Comparison of ENCODE assay signal across 12 cellular contexts in genomic region chr3:14358426-14359211, GRCh38. TPM values are rescaled to one million over a fixed set of nuclear protein-coding genes. Genes with fewer than 3 reads are reported as not detected.
A peak's percentile ranks its signal among the peaks of the same experiment; 100 is the strongest.
DNase-seq lines count a peak whose midpoint lies in the region; ATAC-seq and TF ChIP-seq lines count a peak whose summit lies in the region.
"Had no signal": no experiment of that assay in that cellular context is flagged by ENCODE, and none has a peak within 500 bp of the region (broad histone marks: within the 10 kb centered on the region; RNA-seq: fewer than 3 reads in every experiment).

No MANE protein-coding gene starts in this region.

- H3K9me3 Mint-ChIP-seq in activated T-cell treated with anti-CD3 and anti-CD28 coated beads, Interleukin-2, amount 50 U/mL, for 4 hours, result no peaks in the 10 kb centered on the region
- no peaks in the 10 kb centered on the region for H3K9me3 Mint-ChIP-seq in naive thymus-derived CD8-positive, alpha-beta T cell
- H3K9me3 Mint-ChIP-seq: activated T-helper 2 cell treated with anti-CD3 and anti-CD28 coated beads, Interferon-gamma antibody, Interleukin-2, Interleukin-4, amounts not matched to agents 10 μg/mL and 5 μg/mL and 100 μg/mL, durations not matched to agents 14 hours and 24 hours and 36 hours; T-cell had no signal

- no peaks in the 10 kb centered on the region for H3K4me1 Mint-ChIP-seq in activated T-cell treated with anti-CD3 and anti-CD28 coated beads, Interleukin-2, amount 50 U/mL, for 4 hours (ENCODE audit: low read depth)
- H3K4me1 Mint-ChIP-seq in naive thymus-derived CD8-positive, alpha-beta T cell, result no peaks in the 10 kb centered on the region
- H3K4me1 Mint-ChIP-seq: T-cell had no signal

- no peak overlapping the region for H3K4me3 ChIP-seq in AG09309 (ENCODE audit: control insufficient read depth, low read depth, low read length)
- peak overlapping the region in 1 of 2 experiments; percentile 41 for H3K4me3 ChIP-seq in mesenchymal stem cell (ENCODE audit: insufficient read depth in 1 of 2, low read depth in 1 of 2, low read length in 2 of 2)
- H3K4me3 ChIP-seq: gastrocnemius medialis had no signal

- ATAC-seq in activated T-cell treated with anti-CD3 and anti-CD28 coated beads, Interleukin-2, amount 50 U/mL, for 4 hours, result no peak
- ATAC-seq in naive thymus-derived CD8-positive, alpha-beta T cell, result no peak
- ATAC-seq in GM18861 (IDR thresholded peaks at IDR 0.05; ENCODE audit: unreplicated experiment), result no peak
- ATAC-seq: gastrocnemius medialis, T-cell had no signal

- H3K4me3 Mint-ChIP-seq in activated T-cell treated with anti-CD3 and anti-CD28 coated beads, Interleukin-2, amount 50 U/mL, for 4 hours, result no peak overlapping the region
- H3K4me3 Mint-ChIP-seq in naive thymus-derived CD8-positive, alpha-beta T cell, result no peak overlapping the region
- H3K4me3 Mint-ChIP-seq: T-cell had no signal

- H4K91ac ChIP-seq in mesenchymal stem cell (ENCODE audit: low read length), result peak overlapping the region; percentile 46

- peak overlapping the region; percentile 24 to 84 for H3K18ac ChIP-seq in mesenchymal stem cell (ENCODE audit: low read depth in 1 of 2, low read length in 2 of 2)

- no peak overlapping the region for H2AFZ ChIP-seq in mesenchymal stem cell (ENCODE audit: low read depth, low read length)
- H2AFZ ChIP-seq: parathyroid adenoma had no signal

- peak overlapping the region; percentile 68 for H2BK15ac ChIP-seq in mesenchymal stem cell (ENCODE audit: low read depth, poor library complexity, severe bottlenecking)

- no peak overlapping the region for H3K23ac ChIP-seq in mesenchymal stem cell (ENCODE audit: low read length in 2 of 2)

- H2AK5ac ChIP-seq in mesenchymal stem cell (ENCODE audit: low read length, severe bottlenecking), result peak overlapping the region; percentile 97

- 47% methylated on average over 26 of the region's 26 CpGs for WGBS in mesenchymal stem cell

- no peak overlapping the region for H3K27ac Mint-ChIP-seq in naive thymus-derived CD8-positive, alpha-beta T cell
- H3K27ac Mint-ChIP-seq: activated T-helper 2 cell treated with anti-CD3 and anti-CD28 coated beads, Interferon-gamma antibody, Interleukin-2, Interleukin-4, amounts not matched to agents 10 μg/mL and 5 μg/mL and 100 μg/mL, durations not matched to agents 14 hours and 24 hours and 36 hours had no signal

- no peaks in the 10 kb centered on the region for H3K36me3 Mint-ChIP-seq in activated T-cell treated with anti-CD3 and anti-CD28 coated beads, Interleukin-2, amount 50 U/mL, for 4 hours (ENCODE audit: insufficient read depth)
- no peaks in the 10 kb centered on the region for H3K36me3 Mint-ChIP-seq in naive thymus-derived CD8-positive, alpha-beta T cell
- H3K36me3 Mint-ChIP-seq: T-cell had no signal

- peak overlapping the region; percentile 68 for H2BK120ac ChIP-seq in mesenchymal stem cell (ENCODE audit: low read depth, low read length)

- peaks cover 0 to 69% of the 10 kb centered on the region in 2 experiments for H3K27me3 ChIP-seq in mesenchymal stem cell (ENCODE audit: control insufficient read depth in 1 of 2, insufficient read depth in 1 of 2, low read length in 2 of 2)
- H3K27me3 ChIP-seq: gastrocnemius medialis had no signal

- POLR2A ChIA-PET in naive thymus-derived CD8-positive, alpha-beta T cell (lab: Charles Lee), result no interaction called here

- peaks cover 46% of the 10 kb centered on the region for H3K4me1 ChIP-seq in mesenchymal stem cell (ENCODE audit: control insufficient read depth, insufficient read depth, low read depth, low read length)
- H3K4me1 ChIP-seq: gastrocnemius medialis, parathyroid adenoma had no signal

- H3K36me3 ChIP-seq in mesenchymal stem cell (ENCODE audit: control insufficient read depth in 1 of 2, insufficient read depth in 2 of 2, low read depth in 1 of 2, low read length in 2 of 2), result no peaks in the 10 kb centered on the region
- H3K36me3 ChIP-seq: gastrocnemius medialis had no signal

- H2BK5ac ChIP-seq in mesenchymal stem cell (ENCODE audit: low read depth, low read length, poor library complexity, severe bottlenecking), result peak overlapping the region; percentile 47

- H3K79me1 ChIP-seq in mesenchymal stem cell (replicated peaks; ENCODE audit: low read length, poor library complexity, severe bottlenecking), result no peaks in the 10 kb centered on the region

- no peaks in the 10 kb centered on the region for H3K27me3 Mint-ChIP-seq in activated T-cell treated with anti-CD3 and anti-CD28 coated beads, Interleukin-2, amount 50 U/mL, for 4 hours (ENCODE audit: low read depth)
- peaks cover 0 to 2% (median 0%) of the 10 kb centered on the region in 5 donors for H3K27me3 Mint-ChIP-seq in naive thymus-derived CD8-positive, alpha-beta T cell

- H3K4ac ChIP-seq in mesenchymal stem cell (ENCODE audit: low read depth in 1 of 2, low read length in 2 of 2), result peak overlapping the region; percentile 28 to 34

- peak overlapping the region in 1 of 2 experiments; percentile 19 for H3K14ac ChIP-seq in mesenchymal stem cell (ENCODE audit: low read length in 2 of 2)

- peak overlapping the region in 1 of 2 experiments; percentile 57 for H2BK12ac ChIP-seq in mesenchymal stem cell (ENCODE audit: low read length in 2 of 2)

- H4K8ac ChIP-seq in mesenchymal stem cell (ENCODE audit: low read length), result no peak overlapping the region

- H3K9me3 ChIP-seq in mesenchymal stem cell (ENCODE audit: control insufficient read depth, low read length), result no peaks in the 10 kb centered on the region
- H3K9me3 ChIP-seq: gastrocnemius medialis had no signal

- peak; percentile 27 for DNase-seq in AG09309 (ENCODE audit: low read depth)
- peak; percentile 43 for DNase-seq in NCI-H2029 (lab: John Stamatoyannopoulos, UW)
- DNase-seq in dedifferentiated amniotic fluid mesenchymal stem cell (ENCODE audit: extremely low spot score), result peak; percentile 15
- peak; percentile 81 for DNase-seq in mesenchymal stem cell
- DNase-seq in activated T-cell treated with anti-CD3 and anti-CD28 coated beads, Interleukin-2, amount 50 U/mL, for 4 hours, result no peak
- no peak for DNase-seq in naive thymus-derived CD8-positive, alpha-beta T cell
- no peak for DNase-seq in kidney tubule cell (ENCODE audit: low spot score)
- DNase-seq: gastrocnemius medialis, T-cell had no signal

- peak overlapping the region; percentile 27 for H3K27ac ChIP-seq in mesenchymal stem cell (ENCODE audit: low read length, poor library complexity, severe bottlenecking)
- H3K27ac ChIP-seq: gastrocnemius medialis, parathyroid adenoma had no signal

- no peak for TF ChIP-seq CTCF in AG09309 (IDR thresholded peaks at IDR 0.05; ENCODE audit: control insufficient read depth, insufficient read depth, low read depth, low read length, missing control alignments)

- no peak overlapping the region for H3K4me2 ChIP-seq in mesenchymal stem cell (ENCODE audit: low read length, poor library complexity, severe bottlenecking)

- peak overlapping the region; percentile 51 for H3K9ac ChIP-seq in mesenchymal stem cell (ENCODE audit: low read length)
- H3K9ac ChIP-seq: parathyroid adenoma had no signal

RNA-seq across cellular contexts. Expression of gene SLC6A6, which starts 43.8 kb away (rescaled TPM):
- 34.8 TPM for polyA plus RNA-seq in mesenchymal stem cell (2013, experiment 1 of 2)
- polyA plus RNA-seq in mesenchymal stem cell (2013, experiment 2 of 2), result 33.8 TPM
- total RNA-seq in activated T-cell treated with anti-CD3 and anti-CD28 coated beads, Interleukin-2, amount 50 U/mL, for 4 hours, result 10 to 100 TPM; 47.6 to 54.2 (median 51.2) TPM
- total RNA-seq in naive thymus-derived CD8-positive, alpha-beta T cell, result 10 to 100 TPM; 43.1 to 43.7 TPM
- 1 to 10 TPM; 2.1 to 5.0 (median 3.0) TPM for polyA plus RNA-seq in naive thymus-derived CD8-positive, alpha-beta T cell

Comparison
In these comparisons a context has a peak if more than half of its experiments do, and no peak if none do; other contexts are left out.
1. DNase-seq: peak in AG09309 (single experiment), NCI-H2029 (single experiment), dedifferentiated amniotic fluid mesenchymal stem cell (single experiment) and mesenchymal stem cell (single experiment); none in activated T-cell treated with anti-CD3 and anti-CD28 coated beads, Interleukin-2, amount 50 U/mL, for 4 hours (single experiment), naive thymus-derived CD8-positive, alpha-beta T cell (0 of 10) and kidney tubule cell (single experiment).